1 cellular context compared by ENCODE assay signal in the genomic region with DNA sequence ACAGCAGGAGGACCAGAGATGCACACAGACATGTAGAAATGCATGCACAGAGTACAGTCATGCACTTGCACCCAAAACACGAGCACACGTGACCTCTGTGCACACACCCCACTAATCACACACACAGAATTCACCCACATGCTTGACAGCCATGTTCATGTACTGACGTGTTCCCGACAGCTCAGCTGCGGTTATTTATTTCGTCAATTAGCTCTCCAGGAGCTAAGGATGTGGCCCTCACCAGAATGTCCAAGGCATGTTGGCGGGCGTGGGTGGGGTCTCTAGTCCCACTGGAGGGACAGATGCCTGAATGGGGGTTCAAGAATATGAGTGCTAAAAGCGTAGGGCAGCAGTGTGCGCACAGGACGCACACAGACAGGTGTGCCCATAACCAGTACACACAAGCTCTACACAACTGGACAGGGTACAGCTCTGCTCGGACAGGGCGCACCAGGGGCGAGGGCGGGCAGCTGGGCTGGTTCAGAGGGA.
TF ChIP-seq lines count a peak whose summit lies in the region.

No MANE protein-coding gene starts in this region.

TF ChIP-seq in liver, 16 proteins besides CTCF, POLR2A, EP300 and RAD21 (continued from another document):
- TF ChIP-seq FOXA2 (IDR thresholded peaks at IDR 0.05), result no peak
